In the genomic region with DNA sequence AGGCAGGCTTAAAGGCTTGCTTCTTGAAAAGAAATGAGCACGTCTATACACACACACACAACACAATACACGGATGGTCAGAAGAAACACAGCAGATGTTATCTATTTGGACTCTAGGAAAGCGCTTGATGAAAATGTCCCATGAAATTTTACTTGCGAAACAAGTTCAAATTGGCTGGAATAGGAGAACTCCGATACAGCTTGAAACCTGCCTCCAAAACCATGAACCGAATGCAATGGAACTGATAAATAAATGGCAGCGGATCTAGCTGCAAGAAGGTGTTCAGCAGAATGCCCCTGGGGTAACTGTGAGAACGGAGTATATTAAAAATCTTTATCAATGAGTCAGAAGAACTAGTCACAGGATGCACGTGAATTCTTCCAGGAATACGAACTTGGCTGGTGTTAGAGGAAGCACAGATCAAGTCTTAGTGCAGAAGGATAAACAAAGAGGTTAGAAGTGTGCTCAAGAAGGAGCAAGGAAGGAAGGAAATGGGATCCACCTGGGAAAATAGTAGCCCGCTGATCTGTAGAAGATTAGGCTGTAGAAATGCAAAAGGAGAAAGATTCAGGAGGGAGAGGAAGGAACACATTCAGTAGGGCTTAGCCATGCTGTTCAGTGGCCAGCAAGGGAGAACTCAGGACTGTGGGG, we compare ENCODE assay signal across 11 cellular contexts.
DNase-seq lines count a peak whose midpoint lies in the region; ATAC-seq and TF ChIP-seq lines count a peak whose summit lies in the region.
"Had no signal": no experiment of that assay in that cellular context is flagged by ENCODE, and none has a peak within 500 bp of the region (broad histone marks: within the 10 kb centered on the region; RNA-seq: fewer than 3 reads in every experiment).

No MANE protein-coding gene starts in this region.

- BruUV-seq in MCF 10A (replicated peaks; lab: Mats Ljungman, UMichigan), result no TSS peak

- H3K27me3 ChIP-seq in HUES48 (ENCODE audit: control insufficient read depth, insufficient read depth, low read length) (no peaks in the 10 kb centered on the region), iPS-20b (ENCODE audit: insufficient read depth, low read length) (no peaks in the 10 kb centered on the region), subcutaneous abdominal adipose tissue (ENCODE audit: control insufficient read depth in 5 of 5, insufficient read depth in 4 of 5, low read length in 5 of 5) (peaks cover 0 to 14% (median 5%) of the 10 kb centered on the region in 5 donors)
- H3K27me3 ChIP-seq: testis had no signal

- H3K4me1 ChIP-seq in HUES48 (ENCODE audit: control insufficient read depth, insufficient read depth, low read length), result peaks cover 31% of the 10 kb centered on the region
- H3K4me1 ChIP-seq in iPS-20b (ENCODE audit: insufficient read depth, low read length), result peaks cover 26% of the 10 kb centered on the region
- peaks cover 0 to 19% (median 13%) of the 10 kb centered on the region in 5 donors for H3K4me1 ChIP-seq in subcutaneous abdominal adipose tissue (ENCODE audit: control insufficient read depth in 5 of 5, insufficient read depth in 5 of 5, low read length in 5 of 5)
- H3K4me1 ChIP-seq: testis had no signal

- H3K36me3 ChIP-seq in HUES48 (ENCODE audit: control insufficient read depth, insufficient read depth, low read length), result no peaks in the 10 kb centered on the region
- H3K36me3 ChIP-seq in iPS-20b (ENCODE audit: insufficient read depth, low read depth, low read length), result no peaks in the 10 kb centered on the region
- H3K36me3 ChIP-seq in subcutaneous abdominal adipose tissue (ENCODE audit: control insufficient read depth in 5 of 5, insufficient read depth in 5 of 5, low read length in 5 of 5), result no peaks in the 10 kb centered on the region
- H3K36me3 ChIP-seq: spleen had no signal

- intact Hi-C loops in MCF 10A (cut with micrococcal nuclease), result loop anchor here (1.0 to 10.0 kb wide), 6 partner anchors 16 to 695 kb away; no protein-coding TSS in a partner anchor
- intact Hi-C loops in activated T-helper 2 cell treated with anti-CD3 and anti-CD28 coated beads, Interferon-gamma antibody, Interleukin-2, Interleukin-4, amounts not matched to agents 10 μg/mL and 5 μg/mL and 100 μg/mL, durations not matched to agents 14 hours and 24 hours and 36 hours (cut with micrococcal nuclease), result no loop called here

- no peaks in the 10 kb centered on the region for H3K36me3 Mint-ChIP-seq in MCF 10A (ENCODE audit: insufficient read depth, unreplicated experiment)
- H3K36me3 Mint-ChIP-seq in activated T-helper 2 cell treated with anti-CD3 and anti-CD28 coated beads, Interferon-gamma antibody, Interleukin-2, Interleukin-4, amounts not matched to agents 10 μg/mL and 5 μg/mL and 100 μg/mL, durations not matched to agents 14 hours and 24 hours and 36 hours (ENCODE audit: low read depth), result no peaks in the 10 kb centered on the region

- no peak for TF ChIP-seq CTCF in MCF 10A (IDR thresholded peaks at IDR 0.05; ENCODE audit: unreplicated experiment)

- H3K27ac ChIP-seq in HUES48 (ENCODE audit: low read depth, low read length) (peak overlapping the region; percentile 74), iPS-20b (ENCODE audit: low read length) (no peak overlapping the region), subcutaneous abdominal adipose tissue (ENCODE audit: low read depth, low read length) (peak overlapping the region; percentile 42)
- H3K27ac ChIP-seq: testis had no signal

- H3K9me3 Mint-ChIP-seq in MCF 10A (ENCODE audit: unreplicated experiment), result no peaks in the 10 kb centered on the region
- H3K9me3 Mint-ChIP-seq in activated T-helper 2 cell treated with anti-CD3 and anti-CD28 coated beads, Interferon-gamma antibody, Interleukin-2, Interleukin-4, amounts not matched to agents 10 μg/mL and 5 μg/mL and 100 μg/mL, durations not matched to agents 14 hours and 24 hours and 36 hours, result no peaks in the 10 kb centered on the region

- no peaks in the 10 kb centered on the region for H3K27me3 Mint-ChIP-seq in MCF 10A (ENCODE audit: insufficient read depth, unreplicated experiment)
- H3K27me3 Mint-ChIP-seq in activated T-helper 2 cell treated with anti-CD3 and anti-CD28 coated beads, Interferon-gamma antibody, Interleukin-2, Interleukin-4, amounts not matched to agents 10 μg/mL and 5 μg/mL and 100 μg/mL, durations not matched to agents 14 hours and 24 hours and 36 hours (ENCODE audit: low read depth), result peaks cover 45% of the 10 kb centered on the region

- DNase-seq in MCF 10A (ENCODE audit: unreplicated experiment) (peak; percentile 96), inferior parietal cortex (ENCODE audit: extremely low spot score) (no peak)
- no peak for DNase-seq in activated T-helper 2 cell treated with anti-CD3 and anti-CD28 coated beads, Interferon-gamma antibody, Interleukin-2, Interleukin-4, amounts not matched to agents 10 μg/mL and 5 μg/mL and 100 μg/mL, durations not matched to agents 14 hours and 24 hours and 36 hours (ENCODE audit: low spot score)
- DNase-seq: SHP77 treated with DMSO at 0.1 percent for 48 hours, spleen, testis had no signal

- H3K27ac Mint-ChIP-seq in MCF 10A (ENCODE audit: low read depth, unreplicated experiment), result peak overlapping the region; percentile 95
- H3K27ac Mint-ChIP-seq in activated T-helper 2 cell treated with anti-CD3 and anti-CD28 coated beads, Interferon-gamma antibody, Interleukin-2, Interleukin-4, amounts not matched to agents 10 μg/mL and 5 μg/mL and 100 μg/mL, durations not matched to agents 14 hours and 24 hours and 36 hours, result no peak overlapping the region

- H3K9me3 ChIP-seq in HUES48 (ENCODE audit: control insufficient read depth, insufficient read depth, low read length) (no peaks in the 10 kb centered on the region), iPS-20b (ENCODE audit: insufficient read depth, low read depth, low read length) (no peaks in the 10 kb centered on the region), subcutaneous abdominal adipose tissue (ENCODE audit: control insufficient read depth in 5 of 5, low read length in 5 of 5) (no peaks in the 10 kb centered on the region)
- H3K9me3 ChIP-seq: testis had no signal

- CTCF ChIA-PET in MCF 10A (lab: Yijun Ruan, JAX), result interaction anchor here (0.6 to 2.4 kb wide), 20 partner anchors 8 to 698 kb away, joined by 3 to 23 read pairs (median 5); no protein-coding TSS in a partner anchor

- H3K4me3 ChIP-seq in HUES48 (ENCODE audit: low read depth, low read length), result no peak overlapping the region
- peak overlapping the region; percentile 25; the same call in 1 of the 2 replicates for H3K4me3 ChIP-seq in iPS-20b (ENCODE audit: low read length)
- H3K4me3 ChIP-seq in subcutaneous abdominal adipose tissue (ENCODE audit: low read depth in 1 of 5, low read length in 5 of 5), result peak overlapping the region in 4 of 5 donors; percentile 3 to 15 (median 7)
- H3K4me3 ChIP-seq: spleen, testis had no signal

- ATAC-seq in HG03097 (IDR thresholded peaks at IDR 0.05; ENCODE audit: low FRiP score, unreplicated experiment) (no peak), HG02610 (IDR thresholded peaks at IDR 0.05; ENCODE audit: unreplicated experiment) (no peak)

- peaks cover 23% of the 10 kb centered on the region for H3K4me1 Mint-ChIP-seq in MCF 10A (ENCODE audit: insufficient read depth, unreplicated experiment)
- peaks cover 7% of the 10 kb centered on the region for H3K4me1 Mint-ChIP-seq in activated T-helper 2 cell treated with anti-CD3 and anti-CD28 coated beads, Interferon-gamma antibody, Interleukin-2, Interleukin-4, amounts not matched to agents 10 μg/mL and 5 μg/mL and 100 μg/mL, durations not matched to agents 14 hours and 24 hours and 36 hours (ENCODE audit: low read depth)

- peak overlapping the region; percentile 55 for H3K4me3 Mint-ChIP-seq in MCF 10A (ENCODE audit: unreplicated experiment)
- H3K4me3 Mint-ChIP-seq in activated T-helper 2 cell treated with anti-CD3 and anti-CD28 coated beads, Interferon-gamma antibody, Interleukin-2, Interleukin-4, amounts not matched to agents 10 μg/mL and 5 μg/mL and 100 μg/mL, durations not matched to agents 14 hours and 24 hours and 36 hours (ENCODE audit: low read depth), result no peak overlapping the region

- H3K9ac ChIP-seq in HUES48 (ENCODE audit: low read depth, low read length) (no peak overlapping the region), iPS-20b (ENCODE audit: low read depth, low read length) (no peak overlapping the region; the same call in 1 of the 2 replicates), subcutaneous abdominal adipose tissue (ENCODE audit: low read length in 5 of 5) (no peak overlapping the region)

- POLR2A ChIA-PET in MCF 10A (lab: Yijun Ruan, JAX), result interaction anchor here (0.5 to 2.9 kb wide), 25 partner anchors 8 to 816 kb away, joined by 3 to 136 read pairs (median 5); a partner anchor contains a TSS
